15 cellular contexts compared by ENCODE assay signal in genomic region chr6:156846845-156847599, GRCh38.
A peak's percentile ranks its signal among the peaks of the same experiment; 100 is the strongest.
DNase-seq lines count a peak whose midpoint lies in the region; ATAC-seq, FAIRE-seq and TF ChIP-seq lines count a peak whose summit lies in the region.
"Had no signal": no experiment of that assay in that cellular context is flagged by ENCODE, and none has a peak within 500 bp of the region (broad histone marks: within the 10 kb centered on the region; RNA-seq: fewer than 3 reads in every experiment).

No MANE protein-coding gene starts in this region.

- DNase-seq in HepG2 (ENCODE audit: low spot score) (no peak), right lobe of liver (no peak), activated B cell treated with CpG ODN at 0.5 μM for 24 hours (no peak), immature natural killer cell (no peak), activated gamma-delta T cell (lab: John Stamatoyannopoulos, UW) (no peak), HK-2 (ENCODE audit: unreplicated experiment) (no peak)
- DNase-seq: activated CD4-positive, alpha-beta T cell treated with anti-CD3 and anti-CD28 coated beads for 1 hour; anterior cingulate cortex; cortex of kidney; hypothalamus; NCI-H1694; NCI-H446 treated with DMSO at 0.1 percent for 48 hours; tibial artery had no signal

- TF ChIP-seq CTCF in HepG2 (CRISPR knock-in tag; IDR thresholded peaks at IDR 0.05) (no peak), right lobe of liver (IDR thresholded peaks at IDR 0.05) (no peak), activated B cell treated with CpG ODN at 0.5 μM for 24 hours (IDR thresholded peaks at IDR 0.05) (no peak)

- no peak for FAIRE-seq in HepG2 (lab: Jason Lieb, UNC)

- H3K4me2 ChIP-seq in HepG2 (ENCODE audit: low read depth, low read length): no peak overlapping the region

- 97% methylated on average over 6 of the region's 6 CpGs for WGBS in HepG2 (ENCODE audit: low lambda C conversion rate)
- WGBS in right lobe of liver (ENCODE audit: insufficient coverage, low coverage, low lambda C conversion rate, missing lambda C conversion rate): 73% methylated on average over 6 of the region's 6 CpGs

- H3K4me1 ChIP-seq in HepG2 (ENCODE audit: insufficient read depth, low read length): peaks cover 23% of the 10 kb centered on the region
- peaks cover 0 to 11% (median 2%) of the 10 kb centered on the region in 4 donors for H3K4me1 ChIP-seq in right lobe of liver

- no peaks in the 10 kb centered on the region for H3K27me3 ChIP-seq in HepG2 (ENCODE audit: control insufficient read depth in 1 of 2, insufficient read depth in 2 of 2, low read length in 2 of 2)
- H3K27me3 ChIP-seq in right lobe of liver: no peaks in the 10 kb centered on the region
- H3K27me3 ChIP-seq: tibial artery had no signal

- no peak for TF ChIP-seq RAD21 in HepG2 (CRISPR knock-in tag; IDR thresholded peaks at IDR 0.05)

- no peak for TF ChIP-seq EP300 in HepG2 (IDR thresholded peaks at IDR 0.05; ENCODE audit: low read depth in 2 of 2, low read length in 2 of 2)
- TF ChIP-seq EP300 in HepG2 (CRISPR knock-in tag; IDR thresholded peaks at IDR 0.05; ENCODE audit: borderline replicate concordance): no peak

- H3K4me1 Mint-ChIP-seq in activated B cell treated with CpG ODN at 0.5 μM for 24 hours (peaks cover 96% of the 10 kb centered on the region), immature natural killer cell (peaks cover 89 to 100% of the 10 kb centered on the region in 2 donors)
- H3K4me1 Mint-ChIP-seq in stimulated activated memory B cell treated with anti-CD40 and anti-IgM and Interleukin-4, amounts not matched to agents 10 μg/mL and 1 μg/mL and 100 μg/mL, for 72 hours: peaks cover 96% of the 10 kb centered on the region

- H2AFZ ChIP-seq in HepG2 (ENCODE audit: low read length): no peak overlapping the region

- peak overlapping the region; percentile 44 for H3K27ac Mint-ChIP-seq in activated B cell treated with CpG ODN at 0.5 μM for 24 hours
- peak overlapping the region; percentile 20 to 77 (median 34) for H3K27ac Mint-ChIP-seq in immature natural killer cell
- peak overlapping the region; percentile 70 for H3K27ac Mint-ChIP-seq in stimulated activated memory B cell treated with anti-CD40 and anti-IgM and Interleukin-4, amounts not matched to agents 10 μg/mL and 1 μg/mL and 100 μg/mL, for 72 hours

- H3K36me3 Mint-ChIP-seq in activated B cell treated with CpG ODN at 0.5 μM for 24 hours (ENCODE audit: low read depth) (peaks cover 4% of the 10 kb centered on the region), immature natural killer cell (no peaks in the 10 kb centered on the region)
- peaks cover 18% of the 10 kb centered on the region for H3K36me3 Mint-ChIP-seq in stimulated activated memory B cell treated with anti-CD40 and anti-IgM and Interleukin-4, amounts not matched to agents 10 μg/mL and 1 μg/mL and 100 μg/mL, for 72 hours

- no peak; the same call in 2 of the 3 replicates for ATAC-seq in HepG2
- no peak for ATAC-seq in right lobe of liver
- no peak for ATAC-seq in activated B cell treated with CpG ODN at 0.5 μM for 24 hours (ENCODE audit: low read depth)
- ATAC-seq in stimulated activated memory B cell treated with anti-CD40 and anti-IgM and Interleukin-4, amounts not matched to agents 10 μg/mL and 1 μg/mL and 100 μg/mL, for 72 hours: no peak
- no peak for ATAC-seq in GM18867 (IDR thresholded peaks at IDR 0.05; ENCODE audit: unreplicated experiment)

- no peak overlapping the region for H3K9ac ChIP-seq in HepG2 (ENCODE audit: insufficient read depth, low read depth, low read length)

- no peak for TF ChIP-seq POLR2A in HepG2 (IDR thresholded peaks at IDR 0.05; ENCODE audit: insufficient read depth in 1 of 2, low read depth in 2 of 2, low read length in 2 of 2)
- TF ChIP-seq POLR2A in right lobe of liver (IDR thresholded peaks at IDR 0.05): no peak

- in situ Hi-C loops in HepG2 (cut with HindIII; ENCODE audit: extremely low pct_ligation_motif_present, low pct_unique_long_range_greater_than_20kb): no loop called here

- H3K4me3 Mint-ChIP-seq in activated B cell treated with CpG ODN at 0.5 μM for 24 hours (no peak overlapping the region), immature natural killer cell (peak overlapping the region in 4 of 5 donors; percentile 0 to 40 (median 36))
- H3K4me3 Mint-ChIP-seq in stimulated activated memory B cell treated with anti-CD40 and anti-IgM and Interleukin-4, amounts not matched to agents 10 μg/mL and 1 μg/mL and 100 μg/mL, for 72 hours: no peak overlapping the region

- H3K27me3 Mint-ChIP-seq in activated B cell treated with CpG ODN at 0.5 μM for 24 hours: no peaks in the 10 kb centered on the region
- peaks cover 2 to 3% (median 3%) of the 10 kb centered on the region in 3 donors for H3K27me3 Mint-ChIP-seq in immature natural killer cell (ENCODE audit: low read depth in 3 of 3)
- no peaks in the 10 kb centered on the region for H3K27me3 Mint-ChIP-seq in stimulated activated memory B cell treated with anti-CD40 and anti-IgM and Interleukin-4, amounts not matched to agents 10 μg/mL and 1 μg/mL and 100 μg/mL, for 72 hours

- H3K9me3 ChIP-seq in HepG2 (ENCODE audit: low read length): no peaks in the 10 kb centered on the region
- no peaks in the 10 kb centered on the region for H3K9me3 ChIP-seq in right lobe of liver
- H3K9me3 ChIP-seq: tibial artery had no signal

- H3K27ac ChIP-seq in HepG2 (ENCODE audit: extremely low read length, insufficient read depth, low read length) (no peak overlapping the region), right lobe of liver (no peak overlapping the region)

- H3K36me3 ChIP-seq in HepG2 (replicated peaks in 1 of 2; ENCODE audit: control insufficient read depth in 1 of 2, insufficient read depth in 2 of 2, low read length in 2 of 2) (no peaks in the 10 kb centered on the region; a peak in 1 of 5 replicates), right lobe of liver (no peaks in the 10 kb centered on the region)
- H3K36me3 ChIP-seq: tibial artery had no signal

- H3K4me3 ChIP-seq in HepG2 (replicated peaks in 1 of 3; ENCODE audit: insufficient read depth in 1 of 3, low read depth in 2 of 3, low read length in 3 of 3) (no peak overlapping the region), right lobe of liver (no peak overlapping the region)
- H3K4me3 ChIP-seq: tibial artery had no signal

- peaks cover 92% of the 10 kb centered on the region for H3K79me2 ChIP-seq in HepG2 (ENCODE audit: insufficient read depth, low read length)

- intact Hi-C loops in HepG2 (cut with micrococcal nuclease; ENCODE audit: unreplicated experiment): no loop called here
- intact Hi-C loops in right lobe of liver (cut with DNase I): no loop called here
- intact Hi-C loops in activated B cell treated with CpG ODN at 0.5 μM for 24 hours (cut with micrococcal nuclease): no loop called here

- H4K20me1 ChIP-seq in HepG2 (ENCODE audit: insufficient read depth, low read length): peaks cover 3% of the 10 kb centered on the region; the same call in 1 of the 2 replicates

- BruUV-seq in HepG2 (replicated peaks; lab: Mats Ljungman, UMichigan): TSS peak; percentile 1

- POLR2A ChIA-PET in HepG2 (lab: Yijun Ruan, JAX) (no interaction called here), activated B cell treated with CpG ODN at 0.5 μM for 24 hours (lab: Charles Lee) (no interaction called here)

- CTCF ChIA-PET in HepG2 (lab: Yijun Ruan, JAX; ENCODE audit: low intra/inter-chr PET ratio, low total read pairs): no interaction called here
- CTCF ChIA-PET in activated B cell treated with CpG ODN at 0.5 μM for 24 hours (lab: Charles Lee): no interaction called here

- H3K9me3 Mint-ChIP-seq in activated B cell treated with CpG ODN at 0.5 μM for 24 hours (no peaks in the 10 kb centered on the region), immature natural killer cell (no peaks in the 10 kb centered on the region)
- H3K9me3 Mint-ChIP-seq in stimulated activated memory B cell treated with anti-CD40 and anti-IgM and Interleukin-4, amounts not matched to agents 10 μg/mL and 1 μg/mL and 100 μg/mL, for 72 hours: no peaks in the 10 kb centered on the region

TF ChIP-seq in HepG2, 621 proteins besides CTCF, POLR2A, EP300 and RAD21 (continues in another document):
- TF ChIP-seq ZNF383 (CRISPR knock-in tag; IDR thresholded peaks at IDR 0.05; ENCODE audit: borderline replicate concordance): no peak
- TF ChIP-seq ZNF280B (CRISPR knock-in tag; IDR thresholded peaks at IDR 0.05; ENCODE audit: borderline replicate concordance): no peak
- no peak for TF ChIP-seq BRCA1 (CRISPR knock-in tag; IDR thresholded peaks at IDR 0.05)
- no peak for TF ChIP-seq NFKB2 (CRISPR knock-in tag; IDR thresholded peaks at IDR 0.05; ENCODE audit: borderline replicate concordance)
- TF ChIP-seq PAX8 (CRISPR knock-in tag; IDR thresholded peaks at IDR 0.05; ENCODE audit: borderline replicate concordance): no peak
- no peak for TF ChIP-seq KAT8 (CRISPR knock-in tag; IDR thresholded peaks at IDR 0.05)
- no peak for TF ChIP-seq HOXA5 (CRISPR knock-in tag; IDR thresholded peaks at IDR 0.05)
- no peak for TF ChIP-seq ERF (CRISPR knock-in tag; IDR thresholded peaks at IDR 0.05)
- TF ChIP-seq PHF21A (CRISPR knock-in tag; IDR thresholded peaks at IDR 0.05): no peak
- TF ChIP-seq LCORL (IDR thresholded peaks at IDR 0.05): no peak
- no peak for TF ChIP-seq LCORL (CRISPR knock-in tag; IDR thresholded peaks at IDR 0.05)

Comparison
In these comparisons a context has a peak if more than half of its experiments do, and no peak if none do; other contexts are left out.
1. H3K4me3 Mint-ChIP-seq: peak in immature natural killer cell (4 of 5); none in activated B cell treated with CpG ODN at 0.5 μM for 24 hours (single experiment) and stimulated activated memory B cell treated with anti-CD40 and anti-IgM and Interleukin-4, amounts not matched to agents 10 μg/mL and 1 μg/mL and 100 μg/mL, for 72 hours (single experiment).
2. Peak in every context shown above with its lines, with median percentiles within 50 percentile points of each other: H3K27ac Mint-ChIP-seq.